Comparison of ENCODE assay signal across 19 cellular contexts in genomic region chr13:70473912-70474311, GRCh38.
"Had no signal": no experiment of that assay in that cellular context is flagged by ENCODE, and none has a peak within 500 bp of the region (broad histone marks: within the 10 kb centered on the region; RNA-seq: fewer than 3 reads in every experiment).

No MANE protein-coding gene starts in this region.

- FAIRE-seq: islet of Langerhans, urothelium cell line had no signal

- H3K9me3 Mint-ChIP-seq: neural progenitor cell had no signal

- H3K4me1 Mint-ChIP-seq: activated B cell treated with CpG ODN at 0.5 μM for 24 hours; activated naive CD8-positive, alpha-beta T cell treated with anti-CD3 and anti-CD28 coated beads for 36 hours; naive B cell; neural progenitor cell had no signal

- H3K27me3 Mint-ChIP-seq: activated B cell treated with CpG ODN at 0.5 μM for 24 hours; activated CD4-positive, alpha-beta memory T cell treated with anti-CD3 and anti-CD28 coated beads for 36 hours; activated naive CD8-positive, alpha-beta T cell treated with anti-CD3 and anti-CD28 coated beads for 36 hours; effector memory CD8-positive, alpha-beta T cell; naive B cell; progenitor cell of endocrine pancreas had no signal

- H3K36me3 Mint-ChIP-seq: activated CD4-positive, alpha-beta memory T cell treated with anti-CD3 and anti-CD28 coated beads for 36 hours; activated naive CD8-positive, alpha-beta T cell treated with anti-CD3 and anti-CD28 coated beads for 36 hours; naive B cell; neural progenitor cell had no signal

- H3K27ac Mint-ChIP-seq: activated B cell treated with CpG ODN at 0.5 μM for 24 hours; activated CD4-positive, alpha-beta memory T cell treated with anti-CD3 and anti-CD28 coated beads for 36 hours; activated naive CD8-positive, alpha-beta T cell treated with anti-CD3 and anti-CD28 coated beads for 36 hours; effector memory CD8-positive, alpha-beta T cell; naive B cell; neural progenitor cell; progenitor cell of endocrine pancreas had no signal

- H3K4me3 Mint-ChIP-seq: activated B cell treated with CpG ODN at 0.5 μM for 24 hours; activated CD4-positive, alpha-beta memory T cell treated with anti-CD3 and anti-CD28 coated beads for 36 hours; activated naive CD8-positive, alpha-beta T cell treated with anti-CD3 and anti-CD28 coated beads for 36 hours; effector memory CD8-positive, alpha-beta T cell; naive B cell; neural progenitor cell had no signal

- DNase-seq: activated B cell treated with CpG ODN at 0.5 μM for 24 hours; activated CD4-positive, alpha-beta memory T cell treated with anti-CD3 and anti-CD28 coated beads for 36 hours; activated CD4-positive, alpha-beta T cell treated with anti-CD3 and anti-CD28 coated beads for 4 hours; activated naive CD4-positive, alpha-beta T cell; activated naive CD8-positive, alpha-beta T cell treated with anti-CD3 and anti-CD28 coated beads for 36 hours; activated T-cell treated with anti-CD3 and anti-CD28 coated beads for 4 hours; amygdala; body of pancreas; dermis blood vessel endothelial cell; effector memory CD8-positive, alpha-beta T cell; left cardiac atrium; mesenchymal stem cell; mucosa of descending colon; naive B cell; stimulated activated naive CD8-positive, alpha-beta T cell treated with anti-CD3 and anti-CD28 coated beads, Interleukin-15, Interleukin-2, amounts not matched to agents 100 U/mL and 50 U/mL, for 24 hours had no signal

- ATAC-seq: body of pancreas; effector memory CD8-positive, alpha-beta T cell; left cardiac atrium; mucosa of descending colon; stimulated activated naive CD8-positive, alpha-beta T cell treated with anti-CD3 and anti-CD28 coated beads, Interleukin-15, Interleukin-2, amounts not matched to agents 100 U/mL and 50 U/mL, for 24 hours had no signal
